ENCODE assay signal across 28 cellular contexts in the genomic region with DNA sequence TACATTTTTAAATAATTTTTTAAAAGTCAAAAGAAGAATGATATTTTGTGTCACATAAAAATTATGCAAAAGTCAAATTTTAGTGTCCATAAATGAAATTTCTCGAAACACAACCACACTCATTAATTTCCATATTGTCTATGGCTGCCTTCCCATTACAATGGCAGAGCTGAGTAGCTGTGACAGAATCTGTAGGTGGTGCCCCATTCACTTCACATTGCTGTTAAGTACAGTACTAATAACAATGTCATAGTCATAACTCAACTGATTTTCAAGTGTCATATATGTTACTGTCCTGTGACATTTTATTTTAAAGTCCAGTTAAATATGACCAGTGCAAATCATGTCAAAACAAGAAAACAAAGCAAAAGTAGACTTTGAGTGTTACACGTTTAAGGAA.
"Had no signal": no experiment of that assay in that cellular context is flagged by ENCODE, and none has a peak within 500 bp of the region (broad histone marks: within the 10 kb centered on the region; RNA-seq: fewer than 3 reads in every experiment).

No MANE protein-coding gene starts in this region.

- H3K36me3 Mint-ChIP-seq: stimulated activated effector memory CD8-positive, alpha-beta T cell treated with anti-CD3 and anti-CD28 coated beads, Interleukin-12 subunit alpha, Interleukin-12 subunit beta, amount 100 ng/mL, for 72 hours; stimulated activated memory B cell treated with anti-CD40 and anti-IgM and Interleukin-4, amounts not matched to agents 10 μg/mL and 1 μg/mL and 100 μg/mL, for 72 hours; stimulated activated naive B cell treated with anti-CD40 and anti-IgM and Interleukin-4, amounts not matched to agents 10 μg/mL and 1 μg/mL and 100 μg/mL, for 72 hours had no signal

- H3K9me3 Mint-ChIP-seq: type B pancreatic cell had no signal

- H3K4me3 ChIP-seq: stomach, suprapubic skin, testis, thoracic aorta, thyroid gland, tibial nerve, transverse colon, upper lobe of left lung, upper lobe of right lung, uterus, vagina had no signal

- H3K27ac Mint-ChIP-seq: stimulated activated effector memory CD8-positive, alpha-beta T cell treated with anti-CD3 and anti-CD28 coated beads, Interleukin-12 subunit alpha, Interleukin-12 subunit beta, amount 100 ng/mL, for 72 hours; stimulated activated memory B cell treated with anti-CD40 and anti-IgM and Interleukin-4, amounts not matched to agents 10 μg/mL and 1 μg/mL and 100 μg/mL, for 72 hours; stimulated activated naive B cell treated with anti-CD40 and anti-IgM and Interleukin-4, amounts not matched to agents 10 μg/mL and 1 μg/mL and 100 μg/mL, for 72 hours; stimulated activated naive CD8-positive, alpha-beta T cell treated with anti-CD3 and anti-CD28 coated beads, Interleukin-15, amount 100 ng/mL, for 72 hours; stimulated activated naive CD8-positive, alpha-beta T cell treated with anti-CD3 and anti-CD28 coated beads, Interleukin-15, Interleukin-2, amounts not matched to agents 100 ng/mL and 50 ng/mL, for 24 hours; type B pancreatic cell had no signal

- H3K27me3 Mint-ChIP-seq: stimulated activated memory B cell treated with anti-CD40 and anti-IgM and Interleukin-4, amounts not matched to agents 10 μg/mL and 1 μg/mL and 100 μg/mL, for 72 hours; stimulated activated naive B cell treated with anti-CD40 and anti-IgM and Interleukin-4, amounts not matched to agents 10 μg/mL and 1 μg/mL and 100 μg/mL, for 72 hours; stimulated activated naive CD8-positive, alpha-beta T cell treated with anti-CD3 and anti-CD28 coated beads, Interleukin-15, amount 100 ng/mL, for 72 hours; stimulated activated naive CD8-positive, alpha-beta T cell treated with anti-CD3 and anti-CD28 coated beads, Interleukin-15, Interleukin-2, amounts not matched to agents 100 ng/mL and 50 ng/mL, for 24 hours; type B pancreatic cell had no signal

- H3K4me1 ChIP-seq: stomach, suprapubic skin, testis, thyroid gland, tibial nerve, transverse colon, upper lobe of left lung, upper lobe of right lung, uterus, vagina had no signal

- H3K27me3 ChIP-seq: stomach, suprapubic skin, testis, thyroid gland, tibial nerve, transverse colon, upper lobe of left lung, upper lobe of right lung, uterus, vagina had no signal

- ATAC-seq: stimulated activated effector memory CD8-positive, alpha-beta T cell treated with anti-CD3 and anti-CD28 coated beads, Interleukin-12 subunit alpha, Interleukin-12 subunit beta, amount 100 ng/mL, for 72 hours; stimulated activated memory B cell treated with anti-CD40 and anti-IgM and Interleukin-4, amounts not matched to agents 10 μg/mL and 1 μg/mL and 100 μg/mL, for 72 hours; stimulated activated naive B cell treated with anti-CD40 and anti-IgM and Interleukin-4, amounts not matched to agents 10 μg/mL and 1 μg/mL and 100 μg/mL, for 72 hours; stimulated activated naive CD8-positive, alpha-beta T cell treated with anti-CD3 and anti-CD28 coated beads, Interleukin-15, amount 100 ng/mL, for 72 hours; stimulated activated naive CD8-positive, alpha-beta T cell treated with anti-CD3 and anti-CD28 coated beads, Interleukin-15, Interleukin-2, amounts not matched to agents 100 U/mL and 50 U/mL, for 24 hours; upper lobe of right lung had no signal

- H3K9me3 ChIP-seq: suprapubic skin, testis, thoracic aorta, thyroid gland, transverse colon, upper lobe of left lung, upper lobe of right lung, uterus, vagina had no signal

- H3K4me1 Mint-ChIP-seq: stimulated activated effector memory CD8-positive, alpha-beta T cell treated with anti-CD3 and anti-CD28 coated beads, Interleukin-12 subunit alpha, Interleukin-12 subunit beta, amount 100 ng/mL, for 72 hours; stimulated activated memory B cell treated with anti-CD40 and anti-IgM and Interleukin-4, amounts not matched to agents 10 μg/mL and 1 μg/mL and 100 μg/mL, for 72 hours; stimulated activated naive B cell treated with anti-CD40 and anti-IgM and Interleukin-4, amounts not matched to agents 10 μg/mL and 1 μg/mL and 100 μg/mL, for 72 hours; stimulated activated naive CD8-positive, alpha-beta T cell treated with anti-CD3 and anti-CD28 coated beads, Interleukin-15, amount 100 ng/mL, for 72 hours had no signal

- H3K36me3 ChIP-seq: stomach, suprapubic skin, thoracic aorta, thyroid gland, tibial nerve, transverse colon, upper lobe of left lung, upper lobe of right lung, uterus, vagina had no signal

- FAIRE-seq: urothelium cell line had no signal

- H3K27ac ChIP-seq: stomach, suprapubic skin, testis, thoracic aorta, thyroid gland, tibial nerve, transverse colon, upper lobe of left lung, upper lobe of right lung, uterus, vagina had no signal

- H3K4me3 Mint-ChIP-seq: stimulated activated effector memory CD8-positive, alpha-beta T cell treated with anti-CD3 and anti-CD28 coated beads, Interleukin-12 subunit alpha, Interleukin-12 subunit beta, amount 100 ng/mL, for 72 hours; stimulated activated memory B cell treated with anti-CD40 and anti-IgM and Interleukin-4, amounts not matched to agents 10 μg/mL and 1 μg/mL and 100 μg/mL, for 72 hours; stimulated activated naive B cell treated with anti-CD40 and anti-IgM and Interleukin-4, amounts not matched to agents 10 μg/mL and 1 μg/mL and 100 μg/mL, for 72 hours; stimulated activated naive CD8-positive, alpha-beta T cell treated with anti-CD3 and anti-CD28 coated beads, Interleukin-15, amount 100 ng/mL, for 72 hours; stimulated activated naive CD8-positive, alpha-beta T cell treated with anti-CD3 and anti-CD28 coated beads, Interleukin-15, Interleukin-2, amounts not matched to agents 100 ng/mL and 50 ng/mL, for 24 hours; type B pancreatic cell had no signal

- DNase-seq: stimulated activated CD4-positive, alpha-beta T cell treated with anti-CD3 and anti-CD28 coated beads, Interleukin-2, amount 100 ng/mL, for 48 hours; stimulated activated CD4-positive, alpha-beta T cell treated with anti-CD3 and anti-CD28 coated beads, Interleukin-4, amount 100 ng/mL, for 1 hour; stimulated activated CD4-positive, alpha-beta T cell treated with anti-CD3 and anti-CD28 coated beads, Interleukin-4, amount 100 ng/mL, for 24 hours; stimulated activated CD4-positive, alpha-beta T cell treated with anti-CD3 and anti-CD28 coated beads, Interleukin-4, amount 100 ng/mL, for 4 hours; stimulated activated CD8-positive, alpha-beta memory T cell treated with anti-CD3 and anti-CD28 coated beads, Interleukin-4, amount 100 ng/mL, for 48 hours; stimulated activated naive B cell treated with anti-CD40 and anti-IgM and Interleukin-4, amounts not matched to agents 10 μg/mL and 1 μg/mL and 100 μg/mL, for 72 hours; stimulated activated naive CD4-positive, alpha-beta T cell; stimulated activated naive CD4-positive, alpha-beta T cell treated with Interleukin-2 at 50 U/mL for 16 hours; stimulated activated naive CD8-positive, alpha-beta T cell treated with anti-CD3 and anti-CD28 coated beads, Interleukin-15, amount 100 ng/mL, for 72 hours; stimulated activated naive CD8-positive, alpha-beta T cell treated with anti-CD3 and anti-CD28 coated beads, Interleukin-15, Interleukin-2, amounts not matched to agents 100 U/mL and 50 U/mL, for 24 hours; stomach; substantia nigra; testis; thyroid gland; transverse colon; trophoblast cell; upper lobe of left lung; upper lobe of right lung; uterus had no signal
